ENCODE assay signal across 12 cellular contexts in genomic region chr2:150404147-150404546, GRCh38.
DNase-seq lines count a peak whose midpoint lies in the region; ATAC-seq, FAIRE-seq and TF ChIP-seq lines count a peak whose summit lies in the region.
"Had no signal": no experiment of that assay in that cellular context is flagged by ENCODE, and none has a peak within 500 bp of the region (broad histone marks: within the 10 kb centered on the region; RNA-seq: fewer than 3 reads in every experiment).

No MANE protein-coding gene starts in this region.

- H3K4me3 Mint-ChIP-seq in mesothelial cell of epicardium, result no peak overlapping the region
- no peak overlapping the region for H3K4me3 Mint-ChIP-seq in effector memory CD8-positive, alpha-beta T cell
- H3K4me3 Mint-ChIP-seq: stimulated activated naive B cell treated with anti-CD40 and anti-IgM and Interleukin-4, amounts not matched to agents 10 μg/mL and 1 μg/mL and 100 μg/mL, for 72 hours had no signal

- no peak overlapping the region for H3K27ac Mint-ChIP-seq in mesothelial cell of epicardium
- no peak overlapping the region for H3K27ac Mint-ChIP-seq in effector memory CD8-positive, alpha-beta T cell
- H3K27ac Mint-ChIP-seq: stimulated activated naive B cell treated with anti-CD40 and anti-IgM and Interleukin-4, amounts not matched to agents 10 μg/mL and 1 μg/mL and 100 μg/mL, for 72 hours had no signal

- H3K9me3 ChIP-seq in KOPT-K1 (ENCODE audit: insufficient read depth, low read length, poor library complexity, severe bottlenecking), result no peaks in the 10 kb centered on the region
- H3K9me3 ChIP-seq in kidney (ENCODE audit: control insufficient read depth in 1 of 2, low read length in 2 of 2), result no peaks in the 10 kb centered on the region

- H3K27ac ChIP-seq in KOPT-K1 (ENCODE audit: low read depth, low read length, poor library complexity, severe bottlenecking), result peak overlapping the region; percentile 53
- H3K27ac ChIP-seq in kidney (ENCODE audit: low read depth in 2 of 2, low read length in 2 of 2), result no peak overlapping the region
- H3K27ac ChIP-seq: parathyroid adenoma had no signal

- no peak for ATAC-seq in effector memory CD8-positive, alpha-beta T cell (replicated peaks)
- ATAC-seq: stimulated activated naive B cell treated with anti-CD40 and anti-IgM and Interleukin-4, amounts not matched to agents 10 μg/mL and 1 μg/mL and 100 μg/mL, for 72 hours had no signal

- H3K4me3 ChIP-seq in GM12865 (ENCODE audit: low read depth, low read length) (no peak overlapping the region), kidney (ENCODE audit: low read length in 2 of 2) (peak overlapping the region; percentile 24 to 46)
- H3K4me3 ChIP-seq: smooth muscle cell had no signal

- H3K4me1 Mint-ChIP-seq in mesothelial cell of epicardium, result peaks cover 34% of the 10 kb centered on the region
- no peaks in the 10 kb centered on the region for H3K4me1 Mint-ChIP-seq in effector memory CD8-positive, alpha-beta T cell (ENCODE audit: low read depth in 2 of 2)
- H3K4me1 Mint-ChIP-seq: stimulated activated naive B cell treated with anti-CD40 and anti-IgM and Interleukin-4, amounts not matched to agents 10 μg/mL and 1 μg/mL and 100 μg/mL, for 72 hours had no signal

- H3K36me3 ChIP-seq in KOPT-K1 (ENCODE audit: insufficient read depth, low read length) (no peaks in the 10 kb centered on the region), kidney (ENCODE audit: control insufficient read depth in 1 of 2, insufficient read depth in 2 of 2, low read length in 2 of 2) (no peaks in the 10 kb centered on the region)

- intact Hi-C loops in kidney (cut with DNase I), result no loop called here

- no peaks in the 10 kb centered on the region for H3K27me3 Mint-ChIP-seq in mesothelial cell of epicardium (ENCODE audit: low read depth)
- no peaks in the 10 kb centered on the region for H3K27me3 Mint-ChIP-seq in effector memory CD8-positive, alpha-beta T cell
- H3K27me3 Mint-ChIP-seq: stimulated activated naive B cell treated with anti-CD40 and anti-IgM and Interleukin-4, amounts not matched to agents 10 μg/mL and 1 μg/mL and 100 μg/mL, for 72 hours had no signal

- FAIRE-seq in GM19239 (lab: Jason Lieb, UNC), result peak; percentile 72
- FAIRE-seq in kidney (lab: Jason Lieb, UNC), result no peak

- peaks cover 0 to 2% of the 10 kb centered on the region in 2 donors for H3K4me1 ChIP-seq in kidney (ENCODE audit: control insufficient read depth in 1 of 2, insufficient read depth in 1 of 2, low read depth in 1 of 2, low read length in 2 of 2)
- H3K4me1 ChIP-seq: parathyroid adenoma had no signal

- TF ChIP-seq CTCF in GM12865 (IDR thresholded peaks at IDR 0.05; ENCODE audit: insufficient read depth, low read depth, low read length, missing control alignments) (no peak), kidney (IDR thresholded peaks at IDR 0.05; ENCODE audit: borderline replicate concordance, extremely low read depth, insufficient read depth) (no peak), mesothelial cell of epicardium (IDR thresholded peaks at IDR 0.05; ENCODE audit: unreplicated experiment) (no peak)

- H3K9ac ChIP-seq in kidney (ENCODE audit: low read length in 2 of 2), result no peak overlapping the region
- H3K9ac ChIP-seq: parathyroid adenoma had no signal

- H3K36me3 Mint-ChIP-seq in mesothelial cell of epicardium, result peaks cover 3% of the 10 kb centered on the region
- H3K36me3 Mint-ChIP-seq in effector memory CD8-positive, alpha-beta T cell (ENCODE audit: insufficient read depth), result no peaks in the 10 kb centered on the region
- H3K36me3 Mint-ChIP-seq: stimulated activated naive B cell treated with anti-CD40 and anti-IgM and Interleukin-4, amounts not matched to agents 10 μg/mL and 1 μg/mL and 100 μg/mL, for 72 hours had no signal

- peaks cover 7% of the 10 kb centered on the region for H3K9me3 Mint-ChIP-seq in mesothelial cell of epicardium
- peaks cover 0 to 5% of the 10 kb centered on the region in 2 donors for H3K9me3 Mint-ChIP-seq in effector memory CD8-positive, alpha-beta T cell
- H3K9me3 Mint-ChIP-seq: stimulated activated naive B cell treated with anti-CD40 and anti-IgM and Interleukin-4, amounts not matched to agents 10 μg/mL and 1 μg/mL and 100 μg/mL, for 72 hours had no signal

- DNase-seq in GM12865 (ENCODE audit: low read depth) (peak; percentile 55), GM19239 (ENCODE audit: insufficient read length, low spot score) (no peak), kidney (no peak), SKM-1 (lab: John Stamatoyannopoulos, UW; ENCODE audit: unreplicated experiment) (no peak), mesothelial cell of epicardium (ENCODE audit: low spot score in 2 of 2, unreplicated experiment in 2 of 2) (no peak)
- no peak for DNase-seq in activated CD8-positive, alpha-beta memory T cell treated with anti-CD3 and anti-CD28 coated beads for 24 hours
- DNase-seq in effector memory CD8-positive, alpha-beta T cell, result no peak
- DNase-seq: amygdala; stimulated activated naive B cell treated with anti-CD40 and anti-IgM and Interleukin-4, amounts not matched to agents 10 μg/mL and 1 μg/mL and 100 μg/mL, for 72 hours had no signal
